8 cellular contexts compared by ENCODE assay signal in the genomic region with DNA sequence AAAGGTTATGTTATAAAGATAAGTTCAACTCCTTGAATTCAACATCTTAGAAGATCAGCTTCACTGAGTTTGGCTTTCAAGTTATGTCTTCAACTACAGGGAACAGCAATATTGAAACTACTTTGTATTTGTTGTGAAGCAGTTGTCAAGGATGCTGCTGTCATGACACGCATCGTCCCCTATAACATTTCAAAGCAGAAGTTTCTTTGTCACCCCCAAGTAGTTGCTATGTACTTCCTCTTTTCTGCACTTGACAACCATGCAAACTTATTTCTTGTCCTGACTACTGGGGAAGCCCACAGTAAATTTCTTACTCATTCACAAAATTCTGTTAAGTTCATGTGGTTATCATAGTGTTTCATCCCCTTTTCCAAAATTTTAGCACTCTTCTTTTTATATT. TPM values are rescaled to one million over a fixed set of nuclear protein-coding genes. Genes with fewer than 3 reads are reported as not detected.
DNase-seq lines count a peak whose midpoint lies in the region; ATAC-seq, FAIRE-seq and TF ChIP-seq lines count a peak whose summit lies in the region.

No MANE protein-coding gene starts in this region.

- TF ChIP-seq CTCF in sigmoid colon (IDR thresholded peaks at IDR 0.05) = no peak

- H3K9me3 Mint-ChIP-seq in activated T-helper 17 cell treated with anti-CD3 and anti-CD28 coated beads, Interleukin-2, amount 50 U/mL, for 72 hours = no peaks in the 10 kb centered on the region

- intact Hi-C loops in sigmoid colon (cut with DNase I) = no loop called here

- peak overlapping the region; percentile 100 for H3K27ac Mint-ChIP-seq in activated T-helper 17 cell treated with anti-CD3 and anti-CD28 coated beads, Interleukin-2, amount 50 U/mL, for 72 hours

- WGBS in sigmoid colon, 2 donors = 33 to 80% methylated on average over 2 of the region's 2 CpGs

- no peak overlapping the region for H3K4me3 ChIP-seq in Jurkat, Clone E6-1 (ENCODE audit: low read length)
- H3K4me3 ChIP-seq in sigmoid colon = no peak overlapping the region

- H3K4me3 Mint-ChIP-seq in activated T-helper 17 cell treated with anti-CD3 and anti-CD28 coated beads, Interleukin-2, amount 50 U/mL, for 72 hours = peak overlapping the region; percentile 85

- peak; percentile 32 for DNase-seq in GM18507 (ENCODE audit: extremely low spot score, insufficient read length, low read depth)
- DNase-seq in Jurkat, Clone E6-1 (ENCODE audit: low read depth, low spot score) = peak; percentile 22
- DNase-seq in sigmoid colon = no peak
- no peak for DNase-seq in NCI-H446 (lab: John Stamatoyannopoulos, UW)
- DNase-seq in H54 (ENCODE audit: insufficient read length, low spot score) = no peak
- no peak for DNase-seq in COLO829 (ENCODE audit: low spot score)

- no peaks in the 10 kb centered on the region for H3K27me3 ChIP-seq in sigmoid colon

- FAIRE-seq in GM18507 (lab: Jason Lieb, UNC) (peak; percentile 99), H54 (lab: Jason Lieb, UNC) (no peak)

- H3K27me3 Mint-ChIP-seq in activated T-helper 17 cell treated with anti-CD3 and anti-CD28 coated beads, Interleukin-2, amount 50 U/mL, for 72 hours = no peaks in the 10 kb centered on the region

- TF ChIP-seq POLR2A in sigmoid colon (IDR thresholded peaks at IDR 0.05) (no peak), H54 (IDR thresholded peaks at IDR 0.05; ENCODE audit: low read depth, low read length) (no peak)

- peaks cover 3 to 53% (median 5%) of the 10 kb centered on the region in 4 donors for H3K36me3 ChIP-seq in sigmoid colon

- peak; percentile 99 for ATAC-seq in GM21528 (IDR thresholded peaks at IDR 0.05; ENCODE audit: low FRiP score, unreplicated experiment)
- ATAC-seq in activated T-helper 17 cell treated with anti-CD3 and anti-CD28 coated beads, Interleukin-2, amount 50 U/mL, for 72 hours (replicated peaks) = peak; percentile 82

- peaks cover 51% of the 10 kb centered on the region for H3K36me3 Mint-ChIP-seq in activated T-helper 17 cell treated with anti-CD3 and anti-CD28 coated beads, Interleukin-2, amount 50 U/mL, for 72 hours (ENCODE audit: low read depth)

- H3K27ac ChIP-seq in sigmoid colon = peak overlapping the region; percentile 1 to 59 (median 46)

- no peak for TF ChIP-seq EP300 in sigmoid colon (IDR thresholded peaks at IDR 0.05)

- peaks cover 37% of the 10 kb centered on the region for H3K4me1 Mint-ChIP-seq in activated T-helper 17 cell treated with anti-CD3 and anti-CD28 coated beads, Interleukin-2, amount 50 U/mL, for 72 hours

- peaks cover 0 to 80% (median 39%) of the 10 kb centered on the region in 4 donors for H3K4me1 ChIP-seq in sigmoid colon

- H3K9me3 ChIP-seq in sigmoid colon = no peaks in the 10 kb centered on the region

RNA-seq across cellular contexts. Expression of a gene that starts 14.3 kb away (rescaled TPM):
- 9.3 TPM for polyA plus RNA-seq in Jurkat, Clone E6-1 (2012; ENCODE audit: insufficient read depth, insufficient read length)
- 10 to 100 TPM; 27.4 to 52.5 TPM for total RNA-seq in activated T-helper 17 cell treated with anti-CD3 and anti-CD28 coated beads, Interleukin-2, amount 50 U/mL, for 72 hours
- 100 to 1,000 TPM; 170 to 237 (median 212) TPM for total RNA-seq in sigmoid colon
- polyA plus RNA-seq in sigmoid colon = 10 to 100 TPM; 11.4 to 28.5 (median 13.4) TPM

Comparison
In these comparisons a context has a peak if more than half of its experiments do, and no peak if none do; other contexts are left out.
1. DNase-seq: peak in GM18507 (single experiment) and Jurkat, Clone E6-1 (single experiment); none in sigmoid colon (single experiment), NCI-H446 (0 of 2), H54 (single experiment) and COLO829 (single experiment).